Comparison of ENCODE assay signal across 8 cellular contexts in the genomic region with DNA sequence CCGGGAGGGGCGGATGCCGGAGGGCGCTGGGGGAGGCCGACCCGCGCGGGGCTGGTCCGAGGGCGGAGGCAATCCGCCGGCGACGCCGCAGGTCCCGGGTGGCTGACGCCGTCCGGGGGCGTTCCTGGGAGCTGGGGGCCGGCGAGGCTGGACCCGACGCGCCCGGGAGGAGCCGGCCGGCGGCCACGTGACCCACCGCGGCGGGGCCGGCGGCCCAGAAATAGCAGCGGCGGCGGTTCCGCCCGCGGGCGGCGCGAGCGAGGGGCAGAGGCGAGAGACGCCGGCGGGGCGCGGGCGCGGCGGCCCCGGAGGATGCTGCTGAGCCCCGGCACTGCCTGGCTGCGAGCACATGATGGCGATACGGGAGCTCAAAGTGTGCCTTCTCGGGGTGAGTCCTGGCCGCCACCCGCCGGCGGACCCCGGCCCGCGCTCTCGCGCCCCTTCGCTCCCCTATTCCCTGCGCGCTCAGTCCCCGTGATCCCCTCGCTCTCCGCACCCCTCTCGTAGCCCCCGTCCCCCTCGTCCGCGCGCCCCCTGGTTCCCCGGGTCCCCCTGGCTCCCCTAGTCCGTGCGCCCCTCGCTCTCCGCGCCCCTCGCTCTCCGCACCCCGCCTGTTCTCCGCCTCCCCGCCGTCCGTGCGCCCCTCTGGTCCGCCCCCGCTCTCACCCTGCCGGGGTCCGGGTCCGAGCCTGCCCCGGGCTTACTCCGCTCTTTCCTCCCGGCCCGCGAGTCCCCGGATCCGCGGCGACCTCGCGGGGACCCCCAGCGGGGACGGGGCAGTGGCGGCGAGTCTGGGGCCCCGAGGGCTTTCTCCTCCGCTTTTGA. TPM values are rescaled to one million over a fixed set of nuclear protein-coding genes. Genes with fewer than 3 reads are reported as not detected.
DNase-seq lines count a peak whose midpoint lies in the region; ATAC-seq lines count a peak whose summit lies in the region.

A gene with protein sequence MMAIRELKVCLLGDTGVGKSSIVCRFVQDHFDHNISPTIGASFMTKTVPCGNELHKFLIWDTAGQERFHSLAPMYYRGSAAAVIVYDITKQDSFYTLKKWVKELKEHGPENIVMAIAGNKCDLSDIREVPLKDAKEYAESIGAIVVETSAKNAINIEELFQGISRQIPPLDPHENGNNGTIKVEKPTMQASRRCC (plus strand): TSS at position 245 of the 825 bp plus-strand sequence. CDS start 105 bp downstream, at position 350.

- intact Hi-C loops in sciatic nerve (cut with DNase I): no loop called here

- H3K4me3 Mint-ChIP-seq in central memory CD8-positive, alpha-beta T cell: peak within 1 kb of the TSS; percentile 72

- H3K27me3 Mint-ChIP-seq in central memory CD8-positive, alpha-beta T cell: peaks cover 88% of the 10 kb centered on the region

- DNase-seq in NCI-H2171 (lab: John Stamatoyannopoulos, UW): peak; percentile 14
- DNase-seq in NCI-H2171 treated with DMSO at 0.1 percent for 48 hours (lab: John Stamatoyannopoulos, UW): no peak
- DNase-seq in NCI-H748 treated with DMSO at 0.1 percent for 48 hours (lab: John Stamatoyannopoulos, UW): peak; percentile 26
- no peak for DNase-seq in central memory CD8-positive, alpha-beta T cell (ENCODE audit: low spot score in 2 of 2)
- peak; percentile 87 for DNase-seq in iPS-NIHi11 (ENCODE audit: low spot score)
- DNase-seq in sciatic nerve (ENCODE audit: low spot score): peak; percentile 86
- DNase-seq in DMS153 (lab: John Stamatoyannopoulos, UW): no peak

- no peak within 1 kb of the TSS for H3K27ac Mint-ChIP-seq in central memory CD8-positive, alpha-beta T cell (ENCODE audit: low read depth)

- H3K9me3 Mint-ChIP-seq in central memory CD8-positive, alpha-beta T cell: no peaks in the 10 kb centered on the region

- peak; percentile 34 for ATAC-seq in GM21737 (IDR thresholded peaks at IDR 0.05; ENCODE audit: unreplicated experiment)
- peak; percentile 54 for ATAC-seq in central memory CD8-positive, alpha-beta T cell (replicated peaks; ENCODE audit: extremely low read depth, poor library complexity, severe bottlenecking)
- peak; percentile 93 for ATAC-seq in sciatic nerve

- H3K4me1 Mint-ChIP-seq in central memory CD8-positive, alpha-beta T cell: peaks cover 15% of the 10 kb centered on the region

- H3K36me3 Mint-ChIP-seq in central memory CD8-positive, alpha-beta T cell (ENCODE audit: insufficient read depth): peaks cover 2% of the 10 kb centered on the region

RNA-seq across cellular contexts. Expression of the gene that starts here (rescaled TPM):
- total RNA-seq in sciatic nerve: 53.4 TPM

Comparison
In these comparisons a context has a peak if more than half of its experiments do, and no peak if none do; other contexts are left out.
1. DNase-seq: peak in NCI-H2171 (single experiment), NCI-H748 treated with DMSO at 0.1 percent for 48 hours (single experiment), iPS-NIHi11 (single experiment) and sciatic nerve (single experiment); none in NCI-H2171 treated with DMSO at 0.1 percent for 48 hours (single experiment), central memory CD8-positive, alpha-beta T cell (0 of 2) and DMS153 (single experiment).
2. ATAC-seq: peak in every context shown above with its lines; median percentile 93 in sciatic nerve; 54 in central memory CD8-positive, alpha-beta T cell; 34 in GM21737.